Comparison of ENCODE assay signal across 17 cellular contexts in genomic region chr2:56806924-56807323, GRCh38.
A peak's percentile ranks its signal among the peaks of the same experiment; 100 is the strongest.
DNase-seq lines count a peak whose midpoint lies in the region; ATAC-seq and TF ChIP-seq lines count a peak whose summit lies in the region.
"Had no signal": no experiment of that assay in that cellular context is flagged by ENCODE, and none has a peak within 500 bp of the region (broad histone marks: within the 10 kb centered on the region; RNA-seq: fewer than 3 reads in every experiment).

No MANE protein-coding gene starts in this region.

- no peak for TF ChIP-seq CTCF in Calu3 (IDR thresholded peaks at IDR 0.05; ENCODE audit: unreplicated experiment)
- TF ChIP-seq CTCF in mammary epithelial cell (conservative IDR thresholded peaks at IDR 0.05 in 1 of 2, IDR thresholded peaks at IDR 0.05 in 1 of 2; ENCODE audit: extremely low read depth in 1 of 2, insufficient read depth in 1 of 2, low read depth in 1 of 2, low read length in 2 of 2) = no peak
- TF ChIP-seq CTCF in hepatocyte (IDR thresholded peaks at IDR 0.05; ENCODE audit: poor library complexity) = no peak

- H3K36me3 ChIP-seq in mammary epithelial cell (ENCODE audit: insufficient read depth, low read length) = no peaks in the 10 kb centered on the region
- H3K36me3 ChIP-seq in hepatocyte (replicated peaks; ENCODE audit: insufficient read depth, low read depth) = no peaks in the 10 kb centered on the region
- H3K36me3 ChIP-seq: BE2C had no signal

- BruUV-seq in Calu3 (replicated peaks; lab: Mats Ljungman, UMichigan) (no TSS peak), mammary epithelial cell (replicated peaks; lab: Mats Ljungman, UMichigan) (no TSS peak)

- H3K27ac Mint-ChIP-seq in Calu3 (ENCODE audit: unreplicated experiment) = peak overlapping the region; percentile 60
- H3K27ac Mint-ChIP-seq in activated naive CD8-positive, alpha-beta T cell treated with anti-CD3 and anti-CD28 coated beads for 36 hours = no peak overlapping the region
- no peak overlapping the region for H3K27ac Mint-ChIP-seq in activated CD4-positive, alpha-beta T cell treated with anti-CD3 and anti-CD28 coated beads, Interleukin-2, amount 10 ng/mL, durations not matched to agents 24 days and 14 days
- H3K27ac Mint-ChIP-seq: CD4-positive, alpha-beta memory T cell; H9 had no signal

- 0% methylated on average over 1 of the region's 1 CpG for WGBS in mammary epithelial cell (ENCODE audit: low coverage, missing lambda C conversion rate)
- 67% methylated on average over 1 of the region's 1 CpG for WGBS in hepatocyte (ENCODE audit: low lambda C conversion rate, missing lambda C conversion rate)

- H3K27ac ChIP-seq in mammary epithelial cell (ENCODE audit: insufficient read depth, low read depth, low read length) = no peak overlapping the region
- H3K27ac ChIP-seq in hepatocyte = no peak overlapping the region
- H3K27ac ChIP-seq: C4-2B had no signal

- H4K20me1 ChIP-seq in mammary epithelial cell (ENCODE audit: insufficient read depth, low read length) (no peaks in the 10 kb centered on the region), hepatocyte (ENCODE audit: insufficient read depth, poor library complexity, severe bottlenecking) (no peaks in the 10 kb centered on the region)

- peaks cover 32% of the 10 kb centered on the region for H3K4me1 Mint-ChIP-seq in Calu3 (ENCODE audit: low read depth, unreplicated experiment)
- H3K4me1 Mint-ChIP-seq in activated naive CD8-positive, alpha-beta T cell treated with anti-CD3 and anti-CD28 coated beads for 36 hours = no peaks in the 10 kb centered on the region
- H3K4me1 Mint-ChIP-seq in activated CD4-positive, alpha-beta T cell treated with anti-CD3 and anti-CD28 coated beads, Interleukin-2, amount 10 ng/mL, durations not matched to agents 24 days and 14 days = no peaks in the 10 kb centered on the region
- H3K4me1 Mint-ChIP-seq: CD4-positive, alpha-beta memory T cell had no signal

- H3K9me2 ChIP-seq in hepatocyte (replicated peaks; ENCODE audit: insufficient read depth) = no peaks in the 10 kb centered on the region

- H3K9ac ChIP-seq in mammary epithelial cell (ENCODE audit: insufficient read depth, low read length) = no peak overlapping the region

- H3K4me2 ChIP-seq in mammary epithelial cell (ENCODE audit: insufficient read depth, low read depth, low read length) (no peak overlapping the region), hepatocyte (no peak overlapping the region)

- H3K4me1 ChIP-seq in mammary epithelial cell (ENCODE audit: insufficient read depth, low read length) = no peaks in the 10 kb centered on the region
- no peaks in the 10 kb centered on the region for H3K4me1 ChIP-seq in hepatocyte (ENCODE audit: insufficient read depth)
- H3K4me1 ChIP-seq: BE2C had no signal

- dilution Hi-C loops in mammary epithelial cell (cut with HindIII; ENCODE audit: low sequenced_read_pairs) = no loop called here

- H3K27me3 ChIP-seq in mammary epithelial cell (ENCODE audit: insufficient read depth, low read length) (no peaks in the 10 kb centered on the region), hepatocyte (no peaks in the 10 kb centered on the region)
- H3K27me3 ChIP-seq: BE2C had no signal

- no peaks in the 10 kb centered on the region for H3K36me3 Mint-ChIP-seq in Calu3 (ENCODE audit: insufficient read depth, unreplicated experiment)
- H3K36me3 Mint-ChIP-seq in activated naive CD8-positive, alpha-beta T cell treated with anti-CD3 and anti-CD28 coated beads for 36 hours = no peaks in the 10 kb centered on the region
- no peaks in the 10 kb centered on the region for H3K36me3 Mint-ChIP-seq in activated CD4-positive, alpha-beta T cell treated with anti-CD3 and anti-CD28 coated beads, Interleukin-2, amount 10 ng/mL, durations not matched to agents 24 days and 14 days (ENCODE audit: low read depth)
- H3K36me3 Mint-ChIP-seq: CD4-positive, alpha-beta memory T cell had no signal

- H3K79me2 ChIP-seq in mammary epithelial cell (ENCODE audit: insufficient read depth, low read length) = no peaks in the 10 kb centered on the region
- no peaks in the 10 kb centered on the region for H3K79me2 ChIP-seq in hepatocyte

- no peaks in the 10 kb centered on the region for H3K9me3 ChIP-seq in mammary epithelial cell (replicated peaks; ENCODE audit: insufficient read depth, low read length)
- no peaks in the 10 kb centered on the region for H3K9me3 ChIP-seq in hepatocyte (ENCODE audit: low read depth)
- H3K9me3 ChIP-seq: BE2C had no signal

- H3K4me3 ChIP-seq in mammary epithelial cell (replicated peaks in 1 of 3; ENCODE audit: insufficient read depth in 1 of 3, low read depth in 2 of 3, low read length in 3 of 3) = no peak overlapping the region
- no peak overlapping the region for H3K4me3 ChIP-seq in hepatocyte

- H2AFZ ChIP-seq in mammary epithelial cell (ENCODE audit: low read depth, low read length) (no peak overlapping the region), hepatocyte (no peak overlapping the region)

- DNase-seq in Calu3 (peak; percentile 37), M059J (ENCODE audit: low read depth) (peak; percentile 48), mammary epithelial cell (peak; percentile 10), hepatocyte (ENCODE audit: low spot score) (peak; percentile 4), NCI-H146 (lab: John Stamatoyannopoulos, UW) (no peak)
- DNase-seq in activated naive CD8-positive, alpha-beta T cell treated with anti-CD3 and anti-CD28 coated beads for 36 hours = no peak
- DNase-seq in activated CD4-positive, alpha-beta T cell treated with anti-CD3 and anti-CD28 coated beads, Interleukin-2, amount 10 ng/mL, durations not matched to agents 24 days and 14 days = no peak
- DNase-seq: BE2C; CD4-positive, alpha-beta memory T cell; DMS153; DMS79 treated with DMSO at 0.1 percent for 48 hours; EL; GDM1; GOT3; H9 had no signal

- no peak overlapping the region for H3K4me3 Mint-ChIP-seq in Calu3 (ENCODE audit: low read depth, unreplicated experiment)
- no peak overlapping the region for H3K4me3 Mint-ChIP-seq in activated naive CD8-positive, alpha-beta T cell treated with anti-CD3 and anti-CD28 coated beads for 36 hours
- H3K4me3 Mint-ChIP-seq in activated CD4-positive, alpha-beta T cell treated with anti-CD3 and anti-CD28 coated beads, Interleukin-2, amount 10 ng/mL, durations not matched to agents 24 days and 14 days = no peak overlapping the region
- H3K4me3 Mint-ChIP-seq: CD4-positive, alpha-beta memory T cell; H9 had no signal

- H3K9me3 Mint-ChIP-seq in Calu3 (ENCODE audit: low read depth, unreplicated experiment) = peaks cover 3% of the 10 kb centered on the region
- H3K9me3 Mint-ChIP-seq in activated naive CD8-positive, alpha-beta T cell treated with anti-CD3 and anti-CD28 coated beads for 36 hours = peaks cover 8% of the 10 kb centered on the region
- peaks cover 4% of the 10 kb centered on the region for H3K9me3 Mint-ChIP-seq in activated CD4-positive, alpha-beta T cell treated with anti-CD3 and anti-CD28 coated beads, Interleukin-2, amount 10 ng/mL, durations not matched to agents 24 days and 14 days
- H3K9me3 Mint-ChIP-seq: H9 had no signal

- intact Hi-C loops in Calu3 (cut with micrococcal nuclease; ENCODE audit: unreplicated experiment) = no loop called here
- intact Hi-C loops in mammary epithelial cell (cut with micrococcal nuclease) = no loop called here
- intact Hi-C loops in activated CD4-positive, alpha-beta T cell treated with anti-CD3 and anti-CD28 coated beads, Interleukin-2, amount 10 ng/mL, durations not matched to agents 24 days and 14 days (cut with micrococcal nuclease) = no loop called here

- in situ Hi-C loops in mammary epithelial cell (cut with MboI; ENCODE audit: low sequenced_read_pairs in 2 of 2) = no loop called here

- ATAC-seq in HG02610 (IDR thresholded peaks at IDR 0.05; ENCODE audit: unreplicated experiment) = no peak

- H3K27me3 Mint-ChIP-seq in Calu3 (ENCODE audit: unreplicated experiment) = no peaks in the 10 kb centered on the region
- H3K27me3 Mint-ChIP-seq in activated naive CD8-positive, alpha-beta T cell treated with anti-CD3 and anti-CD28 coated beads for 36 hours = no peaks in the 10 kb centered on the region
- H3K27me3 Mint-ChIP-seq in activated CD4-positive, alpha-beta T cell treated with anti-CD3 and anti-CD28 coated beads, Interleukin-2, amount 10 ng/mL, durations not matched to agents 24 days and 14 days = no peaks in the 10 kb centered on the region
- H3K27me3 Mint-ChIP-seq: CD4-positive, alpha-beta memory T cell had no signal

- CTCF ChIA-PET in Calu3 (lab: Charles Lee) (no interaction called here), mammary epithelial cell (lab: Charles Lee; ENCODE audit: low non-redundant PET) (no interaction called here)

Comparison
In these comparisons a context has a peak if more than half of its experiments do, and no peak if none do; other contexts are left out.
1. DNase-seq: peak in Calu3 (single experiment), M059J (single experiment), mammary epithelial cell (single experiment) and hepatocyte (single experiment); none in activated naive CD8-positive, alpha-beta T cell treated with anti-CD3 and anti-CD28 coated beads for 36 hours (single experiment), NCI-H146 (single experiment) and activated CD4-positive, alpha-beta T cell treated with anti-CD3 and anti-CD28 coated beads, Interleukin-2, amount 10 ng/mL, durations not matched to agents 24 days and 14 days (single experiment).